In genomic region chr5:12292610-12293204, GRCh38 we compare ENCODE assay signal across 12 cellular contexts.
A peak's percentile ranks its signal among the peaks of the same experiment; 100 is the strongest.
DNase-seq lines count a peak whose midpoint lies in the region; ATAC-seq and TF ChIP-seq lines count a peak whose summit lies in the region.
"Had no signal": no experiment of that assay in that cellular context is flagged by ENCODE, and none has a peak within 500 bp of the region (broad histone marks: within the 10 kb centered on the region; RNA-seq: fewer than 3 reads in every experiment).

No MANE protein-coding gene starts in this region.

- POLR2A ChIA-PET in A673 (lab: Charles Lee; ENCODE audit: low non-redundant PET) = no interaction called here

- peaks cover 34% of the 10 kb centered on the region for H3K9me3 ChIP-seq in A673 (ENCODE audit: low read depth, low read length, poor library complexity, severe bottlenecking)
- H3K9me3 ChIP-seq: pancreas had no signal

- no peak overlapping the region for H3K4me3 ChIP-seq in A673 (ENCODE audit: low read depth, low read length, poor library complexity, severe bottlenecking)
- H3K4me3 ChIP-seq: pancreas had no signal

- ATAC-seq in GM18870 (IDR thresholded peaks at IDR 0.05; ENCODE audit: unreplicated experiment) = no peak
- ATAC-seq: pancreas; stimulated activated naive B cell treated with anti-CD40 and anti-IgM and Interleukin-4, amounts not matched to agents 10 μg/mL and 1 μg/mL and 100 μg/mL, for 72 hours had no signal

- CTCF ChIA-PET in A673 (lab: Charles Lee) = no interaction called here

- H3K4me1 ChIP-seq in A673 (ENCODE audit: insufficient read depth, low read length, poor library complexity, severe bottlenecking) = no peaks in the 10 kb centered on the region
- H3K4me1 ChIP-seq: pancreas had no signal

- DNase-seq in NCI-H1105 (lab: John Stamatoyannopoulos, UW) (peak; percentile 14), SKM-1 (lab: John Stamatoyannopoulos, UW; ENCODE audit: unreplicated experiment) (peak; percentile 38), kidney tubule cell (ENCODE audit: low spot score) (peak; percentile 4), activated gamma-delta T cell (lab: John Stamatoyannopoulos, UW) (no peak), A673 (ENCODE audit: low spot score) (no peak)
- DNase-seq in activated CD8-positive, alpha-beta memory T cell treated with anti-CD3 and anti-CD28 coated beads for 24 hours = no peak
- DNase-seq: activated naive CD4-positive, alpha-beta T cell treated with anti-CD3 and anti-CD28 coated beads, Interleukin-2, amount 10 ng/mL, durations not matched to agents 7 days and 5 days; foreskin melanocyte; pancreas; stimulated activated naive B cell treated with anti-CD40 and anti-IgM and Interleukin-4, amounts not matched to agents 10 μg/mL and 1 μg/mL and 100 μg/mL, for 72 hours had no signal

- no peaks in the 10 kb centered on the region for H3K27me3 ChIP-seq in A673 (replicated peaks; ENCODE audit: insufficient read depth, low read depth, low read length, poor library complexity)
- H3K27me3 ChIP-seq: pancreas had no signal

- H3K36me3 ChIP-seq in A673 (ENCODE audit: insufficient read depth, low read length, poor library complexity, severe bottlenecking) = no peaks in the 10 kb centered on the region
- H3K36me3 ChIP-seq: pancreas had no signal

- intact Hi-C loops in A673 (cut with micrococcal nuclease; ENCODE audit: unreplicated experiment) = no loop called here

- TF ChIP-seq CTCF in GM12874 (IDR thresholded peaks at IDR 0.05; ENCODE audit: insufficient read depth, low read depth, low read length) (peak; percentile 18; the same call in 1 of the 2 replicates), A673 (conservative IDR thresholded peaks at IDR 0.05; ENCODE audit: low read depth, low read length) (no peak)

- no peak overlapping the region for H3K27ac ChIP-seq in A673 (ENCODE audit: low read depth, low read length, poor library complexity, severe bottlenecking)
- H3K27ac ChIP-seq: pancreas had no signal

- BruUV-seq in A673 (replicated peaks; lab: Mats Ljungman, UMichigan) = no TSS peak

Comparison
In these comparisons a context has a peak if more than half of its experiments do, and no peak if none do; other contexts are left out.
1. DNase-seq: peak in NCI-H1105 (single experiment), SKM-1 (single experiment) and kidney tubule cell (single experiment); none in activated gamma-delta T cell (single experiment), activated CD8-positive, alpha-beta memory T cell treated with anti-CD3 and anti-CD28 coated beads for 24 hours (single experiment) and A673 (single experiment).